12 cellular contexts compared by ENCODE assay signal in the genomic region with DNA sequence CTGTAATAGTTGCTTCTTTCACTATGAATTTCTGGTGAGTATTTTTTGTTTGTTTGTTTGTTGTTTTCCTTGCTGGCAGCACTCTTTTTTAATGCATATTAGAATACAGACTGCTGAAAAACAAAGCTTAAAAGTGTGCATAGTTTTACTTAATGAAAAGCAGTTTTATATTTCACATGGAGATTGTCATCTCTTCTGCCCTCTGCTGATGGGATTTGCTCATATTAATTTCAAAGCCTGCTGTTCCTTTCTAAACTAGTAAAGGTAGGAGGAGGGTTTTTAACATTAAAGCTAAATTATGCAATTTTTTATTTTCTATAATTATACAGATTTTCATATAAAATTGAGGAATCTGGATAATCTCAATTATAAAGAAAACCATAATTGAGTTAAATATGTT.
DNase-seq lines count a peak whose midpoint lies in the region; TF ChIP-seq lines count a peak whose summit lies in the region.
"Had no signal": no experiment of that assay in that cellular context is flagged by ENCODE, and none has a peak within 500 bp of the region (broad histone marks: within the 10 kb centered on the region; RNA-seq: fewer than 3 reads in every experiment).

No MANE protein-coding gene starts in this region.

- intact Hi-C loops in activated naive CD4-positive, alpha-beta T cell treated with anti-CD3 and anti-CD28 coated beads for 36 hours (cut with micrococcal nuclease): no loop called here

- H3K27ac ChIP-seq in OCI-LY3 (ENCODE audit: low read length): no peak overlapping the region
- no peak overlapping the region for H3K27ac ChIP-seq in smooth muscle cell (ENCODE audit: low read depth)

- H3K36me3 Mint-ChIP-seq in activated naive CD4-positive, alpha-beta T cell treated with anti-CD3 and anti-CD28 coated beads for 36 hours (ENCODE audit: low read depth): no peaks in the 10 kb centered on the region
- H3K36me3 Mint-ChIP-seq: CD4-positive, alpha-beta memory T cell; natural killer cell treated with Interleukin-12 subunit alpha and Interleukin-12 subunit beta and Interleukin-15 and Interleukin-18, amount 100 ng/mL, for 72 hours had no signal

- H3K4me2 ChIP-seq in OCI-LY3 (ENCODE audit: low read length): no peak overlapping the region
- H3K4me2 ChIP-seq in smooth muscle cell: no peak overlapping the region

- H3K9me3 Mint-ChIP-seq in activated naive CD4-positive, alpha-beta T cell treated with anti-CD3 and anti-CD28 coated beads for 36 hours: peaks cover 3% of the 10 kb centered on the region

- no peak overlapping the region for H2AFZ ChIP-seq in OCI-LY3 (ENCODE audit: low read depth, low read length)
- H2AFZ ChIP-seq in smooth muscle cell (ENCODE audit: low read depth): no peak overlapping the region

- H3K9ac ChIP-seq in OCI-LY3 (ENCODE audit: low read length) (no peak overlapping the region), smooth muscle cell (ENCODE audit: low read depth) (no peak overlapping the region)

- H3K79me2 ChIP-seq in OCI-LY3 (ENCODE audit: low read length): no peaks in the 10 kb centered on the region
- no peaks in the 10 kb centered on the region for H3K79me2 ChIP-seq in smooth muscle cell (ENCODE audit: low read depth)

- H3K36me3 ChIP-seq in OCI-LY3 (replicated peaks; ENCODE audit: low read depth, low read length): no peaks in the 10 kb centered on the region
- no peaks in the 10 kb centered on the region for H3K36me3 ChIP-seq in smooth muscle cell (ENCODE audit: low read depth)

- no peaks in the 10 kb centered on the region for H4K20me1 ChIP-seq in OCI-LY3 (ENCODE audit: insufficient read depth, low read length)
- no peaks in the 10 kb centered on the region for H4K20me1 ChIP-seq in smooth muscle cell (ENCODE audit: low read depth)

- no peaks in the 10 kb centered on the region for H3K4me1 Mint-ChIP-seq in activated naive CD4-positive, alpha-beta T cell treated with anti-CD3 and anti-CD28 coated beads for 36 hours (ENCODE audit: low read depth)
- H3K4me1 Mint-ChIP-seq: CD4-positive, alpha-beta memory T cell had no signal

- no peak overlapping the region for H3K4me3 ChIP-seq in OCI-LY3 (ENCODE audit: low read length)
- H3K4me3 ChIP-seq in smooth muscle cell: no peak overlapping the region

- H3K9me3 ChIP-seq in OCI-LY3 (ENCODE audit: insufficient read depth, low read length) (no peaks in the 10 kb centered on the region), smooth muscle cell (replicated peaks; ENCODE audit: low read depth) (no peaks in the 10 kb centered on the region)

- no peak overlapping the region for H3K4me3 Mint-ChIP-seq in activated naive CD4-positive, alpha-beta T cell treated with anti-CD3 and anti-CD28 coated beads for 36 hours
- H3K4me3 Mint-ChIP-seq: CD4-positive, alpha-beta memory T cell; natural killer cell treated with Interleukin-12 subunit alpha and Interleukin-12 subunit beta and Interleukin-15 and Interleukin-18, amount 100 ng/mL, for 72 hours had no signal

- TF ChIP-seq CTCF in OCI-LY3 (IDR thresholded peaks at IDR 0.05; ENCODE audit: low read depth, low read length): peak; percentile 58
- peak; percentile 36 for TF ChIP-seq CTCF in smooth muscle cell (IDR thresholded peaks at IDR 0.05; ENCODE audit: borderline replicate concordance, insufficient read depth, poor library complexity, severe bottlenecking)

- H3K27me3 Mint-ChIP-seq in activated naive CD4-positive, alpha-beta T cell treated with anti-CD3 and anti-CD28 coated beads for 36 hours (ENCODE audit: low read depth): no peaks in the 10 kb centered on the region
- H3K27me3 Mint-ChIP-seq: CD4-positive, alpha-beta memory T cell; natural killer cell treated with Interleukin-12 subunit alpha and Interleukin-12 subunit beta and Interleukin-15 and Interleukin-18, amount 100 ng/mL, for 72 hours had no signal

- no peak overlapping the region for H3K27ac Mint-ChIP-seq in activated naive CD4-positive, alpha-beta T cell treated with anti-CD3 and anti-CD28 coated beads for 36 hours
- H3K27ac Mint-ChIP-seq: CD4-positive, alpha-beta memory T cell; natural killer cell treated with Interleukin-12 subunit alpha and Interleukin-12 subunit beta and Interleukin-15 and Interleukin-18, amount 100 ng/mL, for 72 hours had no signal

- H3F3A ChIP-seq in smooth muscle cell (ENCODE audit: low read depth): no peaks in the 10 kb centered on the region

- H3K4me1 ChIP-seq in OCI-LY3 (ENCODE audit: low read length) (no peaks in the 10 kb centered on the region), smooth muscle cell (ENCODE audit: low read depth) (no peaks in the 10 kb centered on the region)

- CTCF ChIA-PET in activated naive CD4-positive, alpha-beta T cell treated with anti-CD3 and anti-CD28 coated beads for 36 hours (lab: Charles Lee): no interaction called here

- peak; percentile 18 for DNase-seq in NCI-H510A treated with DMSO at 0.1 percent for 48 hours (lab: John Stamatoyannopoulos, UW)
- DNase-seq in NCI-H510A (lab: John Stamatoyannopoulos, UW): no peak
- peak; percentile 15 for DNase-seq in fibroblast of gingiva (ENCODE audit: low read depth)
- no peak for DNase-seq in smooth muscle cell (lab: John Stamatoyannopoulos, UW; ENCODE audit: unreplicated experiment)
- no peak for DNase-seq in NCI-H1436 treated with DMSO at 0.1 percent for 48 hours (lab: John Stamatoyannopoulos, UW)
- no peak for DNase-seq in activated CD4-positive, CD25-positive, alpha-beta regulatory T cell treated with anti-CD3 and anti-CD28 coated beads, Interleukin-2, amount 50 U/mL, for 72 hours
- no peak for DNase-seq in activated naive CD4-positive, alpha-beta T cell treated with anti-CD3 and anti-CD28 coated beads for 36 hours
- DNase-seq: activated effector memory CD4-positive, alpha-beta T cell treated with anti-CD3 and anti-CD28 coated beads, Interleukin-2, amount 50 U/mL, for 16 hours; CD4-positive, alpha-beta memory T cell; T-helper 9 cell had no signal

- H3K27me3 ChIP-seq in OCI-LY3 (ENCODE audit: low read depth, low read length): no peaks in the 10 kb centered on the region
- no peaks in the 10 kb centered on the region for H3K27me3 ChIP-seq in smooth muscle cell (ENCODE audit: low read depth)

Comparison
In these comparisons a context has a peak if more than half of its experiments do, and no peak if none do; other contexts are left out.
1. DNase-seq: peak in NCI-H510A treated with DMSO at 0.1 percent for 48 hours (single experiment) and fibroblast of gingiva (single experiment); none in NCI-H510A (single experiment), smooth muscle cell (single experiment), NCI-H1436 treated with DMSO at 0.1 percent for 48 hours (single experiment), activated CD4-positive, CD25-positive, alpha-beta regulatory T cell treated with anti-CD3 and anti-CD28 coated beads, Interleukin-2, amount 50 U/mL, for 72 hours (single experiment) and activated naive CD4-positive, alpha-beta T cell treated with anti-CD3 and anti-CD28 coated beads for 36 hours (single experiment).